In genomic region chr17:38562903-38563302, GRCh38 we compare ENCODE assay signal across 18 cellular contexts. TPM values are rescaled to one million over a fixed set of nuclear protein-coding genes. Genes with fewer than 3 reads are reported as not detected.
DNase-seq lines count a peak whose midpoint lies in the region; ATAC-seq and TF ChIP-seq lines count a peak whose summit lies in the region.
"Had no signal": no experiment of that assay in that cellular context is flagged by ENCODE, and none has a peak within 500 bp of the region (broad histone marks: within the 10 kb centered on the region; RNA-seq: fewer than 3 reads in every experiment).

No MANE protein-coding gene starts in this region.

- H3K36me3 Mint-ChIP-seq in T-helper 17 cell (ENCODE audit: low read depth), result peaks cover 7% of the 10 kb centered on the region
- no peaks in the 10 kb centered on the region for H3K36me3 Mint-ChIP-seq in neural progenitor cell

- H3K9ac ChIP-seq in ES-I3 (ENCODE audit: low read depth, low read length) (peak overlapping the region; percentile 35; the same call in 1 of the 2 replicates), neural progenitor cell (no peak overlapping the region)

- H3K9me3 ChIP-seq in ES-I3 (ENCODE audit: control insufficient read depth, insufficient read depth, low read length) (no peaks in the 10 kb centered on the region), T-helper 17 cell (ENCODE audit: control insufficient read depth, low read length, poor library complexity, severe bottlenecking) (no peaks in the 10 kb centered on the region), neural progenitor cell (ENCODE audit: low read depth) (no peaks in the 10 kb centered on the region)
- H3K9me3 ChIP-seq: SJCRH30 had no signal

- H2AFZ ChIP-seq in neural progenitor cell (replicated peaks), result no peak overlapping the region

- H3K79me2 ChIP-seq in neural progenitor cell (ENCODE audit: low read depth), result no peaks in the 10 kb centered on the region

- no peak for TF ChIP-seq CTCF in neural progenitor cell (IDR thresholded peaks at IDR 0.05)

- H3K4me1 ChIP-seq in ES-I3 (ENCODE audit: insufficient read depth, low read length) (peaks cover 6% of the 10 kb centered on the region; the same call in 1 of the 2 replicates), neural progenitor cell (peaks cover 44% of the 10 kb centered on the region)
- H3K4me1 ChIP-seq: SJCRH30 had no signal

- H3K4me1 Mint-ChIP-seq in T-helper 17 cell, result peaks cover 40% of the 10 kb centered on the region
- peaks cover 59% of the 10 kb centered on the region for H3K4me1 Mint-ChIP-seq in neural progenitor cell

- no peak overlapping the region for H3K27ac ChIP-seq in neural progenitor cell
- H3K27ac ChIP-seq: RWPE1, SJCRH30 had no signal

- H3K27me3 Mint-ChIP-seq in T-helper 17 cell (peaks cover 56% of the 10 kb centered on the region), neural progenitor cell (ENCODE audit: insufficient read depth, low read depth) (peaks cover 69% of the 10 kb centered on the region)

- H4K20me1 ChIP-seq in neural progenitor cell (ENCODE audit: low read depth), result peaks cover 93% of the 10 kb centered on the region

- DNase-seq in T-helper 17 cell (no peak), neural progenitor cell (ENCODE audit: low spot score) (peak; percentile 58), DMS79 (lab: John Stamatoyannopoulos, UW) (no peak), activated gamma-delta T cell treated with Interleukin-2 at 50 U/mL for 16 hours (no peak), NCI-H2107 (lab: John Stamatoyannopoulos, UW) (no peak)
- DNase-seq: ACHN; CD8-positive, alpha-beta T cell; NCI-H1436; NCI-H2081 treated with DMSO at 0.1 percent for 48 hours; NCI-H226; NCI-H526; OCI-M1; SJCRH30 had no signal

- H3K27me3 ChIP-seq in neural progenitor cell, result peaks cover 97% of the 10 kb centered on the region

- no peaks in the 10 kb centered on the region for H3K9me3 Mint-ChIP-seq in neural progenitor cell
- H3K9me3 Mint-ChIP-seq: CD8-positive, alpha-beta T cell had no signal

- peak overlapping the region; percentile 70 for H3K4me3 Mint-ChIP-seq in T-helper 17 cell
- H3K4me3 Mint-ChIP-seq in neural progenitor cell, result peak overlapping the region; percentile 53

- H3K4me3 ChIP-seq in iPS-11a (ENCODE audit: low read depth, low read length) (peak overlapping the region; percentile 35), neural progenitor cell (peak overlapping the region; percentile 36)
- H3K4me3 ChIP-seq: K562, SJCRH30 had no signal

- peaks cover 58% of the 10 kb centered on the region for H3F3A ChIP-seq in neural progenitor cell (ENCODE audit: low read depth)

- H3K27ac Mint-ChIP-seq in T-helper 17 cell (no peak overlapping the region), neural progenitor cell (no peak overlapping the region)
- H3K27ac Mint-ChIP-seq: CD8-positive, alpha-beta T cell had no signal

- H3K4me2 ChIP-seq in neural progenitor cell, result peak overlapping the region; percentile 80

- ATAC-seq in T-helper 17 cell (no peak), GM19023 (IDR thresholded peaks at IDR 0.05; ENCODE audit: unreplicated experiment) (no peak)
- ATAC-seq: CD8-positive, alpha-beta T cell; K562 had no signal

- H3K36me3 ChIP-seq in ES-I3 (ENCODE audit: insufficient read depth, low read length) (no peaks in the 10 kb centered on the region), neural progenitor cell (no peaks in the 10 kb centered on the region)
- H3K36me3 ChIP-seq: SJCRH30 had no signal

RNA-seq across cellular contexts. Expression of gene SRCIN1, which starts 42.8 kb away (rescaled TPM):
- total RNA-seq in T-helper 17 cell (under 1 TPM; 0.26 to 0.52 TPM), neural progenitor cell (ENCODE audit: low replicate concordance) (3.8 and 15.6 TPM in 2 replicates)
